In genomic region chr16:85699224-85699558, GRCh38 we compare ENCODE assay signal across 19 cellular contexts. TPM values are rescaled to one million over a fixed set of nuclear protein-coding genes. Genes with fewer than 3 reads are reported as not detected.
DNase-seq lines count a peak whose midpoint lies in the region; ATAC-seq and TF ChIP-seq lines count a peak whose summit lies in the region.
"Had no signal": no experiment of that assay in that cellular context is flagged by ENCODE, and none has a peak within 500 bp of the region (broad histone marks: within the 10 kb centered on the region; RNA-seq: fewer than 3 reads in every experiment).

No MANE protein-coding gene starts in this region.

- TF ChIP-seq POLR2A in HCT116 (IDR thresholded peaks at IDR 0.05; ENCODE audit: borderline replicate concordance, extremely low read depth, insufficient read depth, insufficient read length), result no peak
- no peak for TF ChIP-seq POLR2A in gastrocnemius medialis (IDR thresholded peaks at IDR 0.05)

- no peak overlapping the region for H3K4me2 ChIP-seq in HCT116 (ENCODE audit: low read length)

- no peaks in the 10 kb centered on the region for H3K9me3 ChIP-seq in HCT116 (ENCODE audit: control insufficient read depth in 1 of 2, insufficient read depth in 1 of 2, low read depth in 1 of 2, low read length in 2 of 2)
- no peaks in the 10 kb centered on the region for H3K9me3 ChIP-seq in gastrocnemius medialis
- H3K9me3 ChIP-seq: BLaER1 treated with 17β-estradiol and CSF1 and Interleukin-3, amounts not matched to agents 10 nM and 100 nM; SJCRH30 had no signal

- TF ChIP-seq CTCF in HCT116 (IDR thresholded peaks at IDR 0.05 in 2 of 3, conservative IDR thresholded peaks at IDR 0.05 in 1 of 3; ENCODE audit: borderline replicate concordance in 1 of 3, insufficient read depth in 1 of 3, low read depth in 2 of 3, low read length in 2 of 3), result 0 out of 6 replicates have a peak, but pooled peaks of 1 of the 3 experiments have one; percentile 8
- TF ChIP-seq CTCF in brain (conservative IDR thresholded peaks at IDR 0.05), result no peak
- no peak for TF ChIP-seq CTCF in GM10266 (IDR thresholded peaks at IDR 0.05; ENCODE audit: control insufficient read depth, insufficient read depth, low read depth, missing control alignments)
- TF ChIP-seq CTCF in gastrocnemius medialis (IDR thresholded peaks at IDR 0.05 in 4 of 5, conservative IDR thresholded peaks at IDR 0.05 in 1 of 5), result no peak

- POLR2A ChIA-PET in HCT116 (lab: Charles Lee), result no interaction called here

- H3K4me3 ChIP-seq in HCT116 (replicated peaks in 1 of 2; ENCODE audit: low read depth in 1 of 2, low read length in 2 of 2) (no peak overlapping the region), gastrocnemius medialis (no peak overlapping the region)
- H3K4me3 ChIP-seq: BLaER1 treated with 17β-estradiol and CSF1 and Interleukin-3, amounts not matched to agents 10 nM and 100 nM; SJCRH30 had no signal

- BruUV-seq in HCT116 (replicated peaks; lab: Mats Ljungman, UMichigan), result no TSS peak

- no peaks in the 10 kb centered on the region for H3K79me2 ChIP-seq in HCT116 (ENCODE audit: insufficient read depth, low read length)

- no peaks in the 10 kb centered on the region for H3K9me3 Mint-ChIP-seq in brain
- H3K9me3 Mint-ChIP-seq: CD8-positive, alpha-beta T cell had no signal

- H3K27me3 Mint-ChIP-seq in brain, result no peaks in the 10 kb centered on the region

- DNase-seq in ELF-1 (ENCODE audit: low read depth, low spot score), result peak; percentile 32
- no peak for DNase-seq in HCT116 (ENCODE audit: low read depth, low spot score)
- peak; percentile 59 for DNase-seq in iPS-NIHi7 (ENCODE audit: extremely low spot score)
- no peak for DNase-seq in GM10266 (ENCODE audit: extremely low spot score)
- no peak for DNase-seq in EL
- DNase-seq in gastrocnemius medialis, result no peak
- DNase-seq in Kasumi-1 (lab: John Stamatoyannopoulos, UW), result no peak
- DNase-seq: Calu3; CD8-positive, alpha-beta T cell; KBM-7; NCI-H1105 treated with DMSO at 0.1 percent for 48 hours; NCI-H2227 treated with DMSO at 0.1 percent for 48 hours; NCI-H524; NCI-H82; PC-3; RPMI8226; SJCRH30 had no signal

- intact Hi-C loops in HCT116 (cut with micrococcal nuclease), result no loop called here
- intact Hi-C loops in gastrocnemius medialis (cut with DNase I; ENCODE audit: low total_unique reads), result no loop called here

- in situ Hi-C loops in gastrocnemius medialis (cut with MboI; ENCODE audit: low sequenced_read_pairs in 4 of 4), result no loop called here

- H3K9ac ChIP-seq in HCT116 (ENCODE audit: low read length), result no peak overlapping the region
- H3K9ac ChIP-seq: BLaER1 treated with 17β-estradiol and CSF1 and Interleukin-3, amounts not matched to agents 10 nM and 100 nM had no signal

- H3K36me3 ChIP-seq in HCT116 (ENCODE audit: control insufficient read depth in 1 of 2, insufficient read depth in 2 of 2, low read length in 2 of 2), result no peaks in the 10 kb centered on the region
- H3K36me3 ChIP-seq in gastrocnemius medialis, result no peaks in the 10 kb centered on the region
- H3K36me3 ChIP-seq: BLaER1 treated with 17β-estradiol and CSF1 and Interleukin-3, amounts not matched to agents 10 nM and 100 nM; SJCRH30 had no signal

- no peaks in the 10 kb centered on the region for H3K9me2 ChIP-seq in HCT116 (ENCODE audit: insufficient read depth)

- peaks cover 12% of the 10 kb centered on the region; the same call in 1 of the 2 replicates for H3K27me3 ChIP-seq in HCT116 (ENCODE audit: insufficient read depth, low read length)
- peaks cover 0 to 12% (median 5%) of the 10 kb centered on the region in 3 donors for H3K27me3 ChIP-seq in gastrocnemius medialis
- H3K27me3 ChIP-seq: BLaER1 treated with 17β-estradiol and CSF1 and Interleukin-3, amounts not matched to agents 10 nM and 100 nM; SJCRH30 had no signal

- H3K27ac ChIP-seq in HCT116 (ENCODE audit: low read depth, low read length) (no peak overlapping the region), gastrocnemius medialis (no peak overlapping the region)
- H3K27ac ChIP-seq: BLaER1 treated with 17β-estradiol and CSF1 and Interleukin-3, amounts not matched to agents 10 nM and 100 nM; SJCRH30 had no signal

- CTCF ChIA-PET in HCT116 (lab: Charles Lee), result no interaction called here

- peaks cover 0 to 12% of the 10 kb centered on the region in 2 experiments; a peak in 1 of 4 replicates for H3K4me1 ChIP-seq in HCT116 (ENCODE audit: control insufficient read depth in 1 of 2, insufficient read depth in 2 of 2, low read length in 2 of 2)
- no peaks in the 10 kb centered on the region for H3K4me1 ChIP-seq in gastrocnemius medialis

- H2AFZ ChIP-seq in HCT116 (ENCODE audit: low read depth, low read length, poor library complexity, severe bottlenecking), result no peak overlapping the region

- H4K20me1 ChIP-seq in HCT116 (ENCODE audit: insufficient read depth), result no peaks in the 10 kb centered on the region

- TF ChIP-seq RAD21 in HCT116 (IDR thresholded peaks at IDR 0.05; ENCODE audit: low read depth), result no peak

- peaks cover 21% of the 10 kb centered on the region for H3K4me1 Mint-ChIP-seq in brain

- H3K27ac Mint-ChIP-seq in brain, result peak overlapping the region; percentile 55 to 97 (median 77)
- H3K27ac Mint-ChIP-seq: CD8-positive, alpha-beta T cell had no signal

- H3K36me3 Mint-ChIP-seq in brain, result no peaks in the 10 kb centered on the region
- H3K36me3 Mint-ChIP-seq: CD8-positive, alpha-beta T cell had no signal

- ATAC-seq in HCT116 (peak; percentile 39; the same call in 1 of the 2 replicates), gastrocnemius medialis (no peak)
- ATAC-seq: CD8-positive, alpha-beta T cell had no signal

- peak overlapping the region in 1 of 5 experiments; percentile 42 for H3K4me3 Mint-ChIP-seq in brain
- H3K4me3 Mint-ChIP-seq: CD8-positive, alpha-beta T cell had no signal

- RAD21 ChIA-PET in HCT116 (lab: Charles Lee; ENCODE audit: low non-redundant PET in 1 of 2, low total read pairs in 2 of 2, uncharacterized antibody in 2 of 2, unreplicated experiment in 2 of 2), result no interaction called here

TF ChIP-seq in HCT116, 20 proteins besides CTCF, POLR2A, EP300 and RAD21:
- TF ChIP-seq REST (IDR thresholded peaks at IDR 0.05; ENCODE audit: low read depth) (no peak), FOSL1 (IDR thresholded peaks at IDR 0.05; ENCODE audit: low read depth) (no peak), SIN3A (IDR thresholded peaks at IDR 0.05; ENCODE audit: low read depth) (no peak)

RNA-seq across cellular contexts. Expression of gene GINS2, which starts 10.4 kb away (rescaled TPM):
- 53.3 TPM for total RNA-seq in HCT116 (2021; ENCODE audit: unreplicated experiment)
- 10.8 and 19.4 TPM in 2 replicates for polyA plus RNA-seq in HCT116 (2012)
- polyA plus RNA-seq in brain (ENCODE audit: insufficient read depth, low read depth, low replicate concordance), result 38.2 TPM
- 1 to 10 TPM in 2 of 4 donors, under 1 TPM in 1, not detected in 1; 0.33 to 1.6 (median 1.6) TPM for total RNA-seq in gastrocnemius medialis

RNA-seq across cellular contexts. Expression of gene C16orf74, which starts 51.7 kb away (rescaled TPM):
- total RNA-seq in HCT116 (2021; ENCODE audit: unreplicated experiment) (30.0 TPM), gastrocnemius medialis (1 to 10 TPM in 1 of 4 donors, not detected in 3; 1.3 TPM)
- 30.2 and 35.4 TPM in 2 replicates for polyA plus RNA-seq in HCT116 (2012)
- polyA plus RNA-seq in brain (ENCODE audit: insufficient read depth, low read depth, low replicate concordance), result 2.3 TPM

Comparison
In these comparisons a context has a peak if more than half of its experiments do, and no peak if none do; other contexts are left out.
1. DNase-seq: peak in ELF-1 (single experiment) and iPS-NIHi7 (single experiment); none in HCT116 (single experiment), GM10266 (single experiment), EL (single experiment), gastrocnemius medialis (0 of 2) and Kasumi-1 (0 of 2).
2. RNA of gene GINS2, which starts 10.4 kb away (total RNA-seq): 53.3 TPM in HCT116 (single experiment); 0.33 to 1.6 TPM in gastrocnemius medialis; every median in the first group is over 10 times any median in the second.
3. RNA of gene C16orf74, which starts 51.7 kb away (total RNA-seq): 30.0 TPM in HCT116 (single experiment); 1.3 TPM in gastrocnemius medialis; every median in the first group is over 10 times any median in the second.